Comparison of ENCODE assay signal across 8 cellular contexts in genomic region chr2:71154798-71155197, GRCh38. TPM values are rescaled to one million over a fixed set of nuclear protein-coding genes. Genes with fewer than 3 reads are reported as not detected.
DNase-seq lines count a peak whose midpoint lies in the region; ATAC-seq, FAIRE-seq and TF ChIP-seq lines count a peak whose summit lies in the region.

No MANE protein-coding gene starts in this region.

- H3K27me3 ChIP-seq in KMS-11 (ENCODE audit: insufficient read depth, low read depth) (no peaks in the 10 kb centered on the region; the same call in 1 of the 2 replicates), astrocyte (ENCODE audit: insufficient read depth, low read length) (peaks cover 6% of the 10 kb centered on the region), dorsolateral prefrontal cortex (no peaks in the 10 kb centered on the region), gastrocnemius medialis (no peaks in the 10 kb centered on the region), vagina (no peaks in the 10 kb centered on the region)

- H3K27ac Mint-ChIP-seq in astrocyte (ENCODE audit: unreplicated experiment) = no peak overlapping the region

- H3K4me2 ChIP-seq in KMS-11 (no peak overlapping the region), astrocyte (ENCODE audit: low read length) (no peak overlapping the region)

- DNase-seq in DMS53 (lab: John Stamatoyannopoulos, UW) (peak; percentile 79), astrocyte (ENCODE audit: low read depth) (no peak), dorsolateral prefrontal cortex (no peak), gastrocnemius medialis (no peak), vagina (ENCODE audit: extremely low spot score in 2 of 2) (no peak)

- H3K79me2 ChIP-seq in KMS-11 (ENCODE audit: insufficient read depth, low read depth) = no peaks in the 10 kb centered on the region
- no peaks in the 10 kb centered on the region for H3K79me2 ChIP-seq in astrocyte (ENCODE audit: insufficient read depth, low read length)

- no peak for FAIRE-seq in astrocyte (lab: Jason Lieb, UNC)

- ATAC-seq in GM19438 (IDR thresholded peaks at IDR 0.05; ENCODE audit: low read depth, unreplicated experiment) (peak; percentile 67), GM18873 (IDR thresholded peaks at IDR 0.05; ENCODE audit: low FRiP score, unreplicated experiment) (no peak), gastrocnemius medialis (no peak)

- no peaks in the 10 kb centered on the region for H3K9me3 ChIP-seq in astrocyte (ENCODE audit: insufficient read depth, low read depth, low read length)
- H3K9me3 ChIP-seq in gastrocnemius medialis = no peaks in the 10 kb centered on the region
- H3K9me3 ChIP-seq in vagina = no peaks in the 10 kb centered on the region

- peaks cover 10% of the 10 kb centered on the region for H3K4me1 ChIP-seq in KMS-11 (ENCODE audit: low read depth, poor library complexity, severe bottlenecking)
- H3K4me1 ChIP-seq in astrocyte (ENCODE audit: insufficient read depth, low read length) = no peaks in the 10 kb centered on the region
- H3K4me1 ChIP-seq in gastrocnemius medialis = peaks cover 5% of the 10 kb centered on the region in 2 donors
- H3K4me1 ChIP-seq in vagina = peaks cover 10% of the 10 kb centered on the region

- H3K4me3 ChIP-seq in KMS-11 (IDR thresholded peaks at IDR 0.05; ENCODE audit: insufficient read depth, low read depth, low read length) (no peak overlapping the region), astrocyte (ENCODE audit: insufficient read depth, low read depth, low read length) (no peak overlapping the region), dorsolateral prefrontal cortex (no peak overlapping the region), gastrocnemius medialis (no peak overlapping the region), vagina (no peak overlapping the region)

- TF ChIP-seq CTCF in KMS-11 (conservative IDR thresholded peaks at IDR 0.05; ENCODE audit: low read depth, low read length) = 0 out of 2 replicates have a peak, but pooled peaks have one; percentile 27
- TF ChIP-seq CTCF in astrocyte (IDR thresholded peaks at IDR 0.05; ENCODE audit: insufficient read depth, low read depth, low read length) = no peak
- no peak for TF ChIP-seq CTCF in dorsolateral prefrontal cortex (IDR thresholded peaks at IDR 0.05 in 54 of 56, conservative IDR thresholded peaks at IDR 0.05 in 2 of 56; ENCODE audit: low read depth in 1 of 56, partially characterized antibody in 56 of 56)
- no peak for TF ChIP-seq CTCF in gastrocnemius medialis (IDR thresholded peaks at IDR 0.05 in 4 of 5, conservative IDR thresholded peaks at IDR 0.05 in 1 of 5)
- no peak for TF ChIP-seq CTCF in vagina (IDR thresholded peaks at IDR 0.05)

- TF ChIP-seq POLR2A in gastrocnemius medialis (IDR thresholded peaks at IDR 0.05) = no peak
- TF ChIP-seq POLR2A in vagina (IDR thresholded peaks at IDR 0.05) = no peak

- no peaks in the 10 kb centered on the region for H3K9me3 Mint-ChIP-seq in astrocyte (ENCODE audit: unreplicated experiment)

- intact Hi-C loops in dorsolateral prefrontal cortex (cut with DNase I) = loop anchor here (10.0 kb wide), 2 partner anchors 140 to 350 kb away; no protein-coding TSS in a partner anchor
- intact Hi-C loops in gastrocnemius medialis (cut with DNase I; ENCODE audit: low total_unique reads) = loop anchor here (10.0 kb wide), 1 partner anchor 360 kb away; no protein-coding TSS in a partner anchor
- intact Hi-C loops in vagina (cut with DNase I) = no loop called here

- H4K20me1 ChIP-seq in KMS-11 (ENCODE audit: insufficient read depth) (no peaks in the 10 kb centered on the region), astrocyte (ENCODE audit: insufficient read depth, low read length) (no peaks in the 10 kb centered on the region)

- H2AFZ ChIP-seq in KMS-11 (ENCODE audit: low read depth) (no peak overlapping the region), astrocyte (ENCODE audit: low read depth, low read length) (no peak overlapping the region)

- peak overlapping the region; percentile 9 for H3K4me3 Mint-ChIP-seq in astrocyte (ENCODE audit: unreplicated experiment)

- in situ Hi-C loops in gastrocnemius medialis (cut with MboI; ENCODE audit: low sequenced_read_pairs in 4 of 4) = no loop called here

- peaks cover 24% of the 10 kb centered on the region for H3K27me3 Mint-ChIP-seq in astrocyte (ENCODE audit: low read depth, unreplicated experiment)

- H3K4me1 Mint-ChIP-seq in astrocyte (ENCODE audit: low read depth, unreplicated experiment) = peaks cover 1% of the 10 kb centered on the region

- H3K36me3 ChIP-seq in KMS-11 (ENCODE audit: insufficient read depth) (no peaks in the 10 kb centered on the region; the same call in 1 of the 2 replicates), astrocyte (ENCODE audit: insufficient read depth, low read length) (no peaks in the 10 kb centered on the region), gastrocnemius medialis (peaks cover 0 to 8% of the 10 kb centered on the region in 2 donors), vagina (peaks cover 0 to 4% of the 10 kb centered on the region in 2 donors)

- no peaks in the 10 kb centered on the region for H3K36me3 Mint-ChIP-seq in astrocyte (ENCODE audit: low read depth, unreplicated experiment)

- no peak overlapping the region for H3K27ac ChIP-seq in KMS-11
- H3K27ac ChIP-seq in astrocyte (ENCODE audit: low read depth, low read length) = no peak overlapping the region
- H3K27ac ChIP-seq in dorsolateral prefrontal cortex = no peak overlapping the region
- no peak overlapping the region for H3K27ac ChIP-seq in gastrocnemius medialis
- no peak overlapping the region for H3K27ac ChIP-seq in vagina

- H3K9ac ChIP-seq in KMS-11 (no peak overlapping the region), astrocyte (ENCODE audit: low read length) (no peak overlapping the region)

RNA-seq across cellular contexts. Expression of gene MPHOSPH10, which starts 24.4 kb away (rescaled TPM):
- total RNA-seq in astrocyte = 40.1 and 41.1 TPM in 2 replicates
- 10 to 100 TPM; 19.7 to 40.3 (median 30.2) TPM for total RNA-seq in dorsolateral prefrontal cortex
- 10 to 100 TPM; 27.8 to 49.1 (median 32.8) TPM for total RNA-seq in gastrocnemius medialis
- total RNA-seq in vagina = 21.6 TPM

RNA-seq across cellular contexts. Expression of gene MCEE, which starts 24.8 kb away (rescaled TPM):
- total RNA-seq in astrocyte (13.1 and 18.3 TPM in 2 replicates), dorsolateral prefrontal cortex (10 to 100 TPM in 105 of 120 experiments, 1 to 10 TPM in 15; 6.9 to 20.7 (median 12.9) TPM), gastrocnemius medialis (10 to 100 TPM in 3 of 4 donors, 1 to 10 TPM in 1; 10.0 to 20.2 (median 13.1) TPM), vagina (12.8 TPM)
